1 cellular context compared by ENCODE assay signal in the genomic region with DNA sequence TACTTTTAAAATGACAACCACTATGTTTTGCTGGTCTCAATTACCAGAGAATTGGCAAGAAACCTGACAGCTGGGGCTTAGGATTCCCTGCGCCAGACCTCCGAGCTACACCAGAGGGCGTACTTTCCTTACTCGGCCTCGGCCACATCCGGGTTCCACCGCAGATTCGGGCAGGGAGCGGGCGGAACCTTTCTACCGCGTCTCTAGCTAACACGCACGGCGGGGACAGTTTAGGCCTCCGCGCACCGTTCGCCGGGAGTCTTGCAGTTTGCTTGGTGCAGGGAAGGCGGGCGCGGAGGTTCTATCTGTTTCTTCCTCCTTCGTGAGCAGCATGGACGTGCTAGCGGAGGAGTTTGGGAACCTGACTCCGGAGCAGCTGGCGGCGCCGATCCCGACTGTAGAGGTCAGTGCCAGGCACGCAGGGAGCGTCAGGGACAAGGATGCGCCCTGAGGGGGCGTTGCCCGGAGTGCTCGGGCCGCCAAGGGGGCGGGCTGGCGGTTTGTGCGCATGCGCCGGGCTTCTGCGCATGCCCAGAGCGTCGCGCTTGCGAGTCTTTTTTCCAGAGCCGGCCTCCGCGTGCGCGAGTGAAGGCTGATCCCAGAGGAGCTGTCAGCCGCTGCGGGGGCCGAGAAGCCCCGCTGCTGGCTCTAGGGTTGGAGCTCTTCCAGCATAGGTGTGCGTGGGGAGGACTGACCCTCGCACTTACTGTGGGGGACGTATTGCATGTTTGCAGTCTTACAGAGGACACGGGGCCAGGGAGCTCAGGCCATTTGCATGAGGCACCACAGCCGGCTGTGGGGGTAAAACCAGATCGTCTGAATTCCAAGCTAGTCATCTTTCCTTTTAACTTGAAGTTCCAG.
TF ChIP-seq lines count a peak whose summit lies in the region.

TSS of gene POLR3B (plus strand) at position 200 of the 861 bp plus-strand sequence. CDS start at position 332, 132 bp downstream.

TF ChIP-seq in GM12878, 131 proteins besides CTCF, POLR2A, EP300 and RAD21 (continued from another document and continues in another):
- TF ChIP-seq ZBTB40 (IDR thresholded peaks at IDR 0.05; ENCODE audit: borderline replicate concordance) (peak; percentile 96), ZSCAN29 (IDR thresholded peaks at IDR 0.05) (peak; percentile 72; the same call in 1 of the 2 replicates), TCF3 (IDR thresholded peaks at IDR 0.05; ENCODE audit: borderline replicate concordance, insufficient read depth, low read depth, low read length) (no peak; the same call in 1 of the 2 replicates), CHD2 (IDR thresholded peaks at IDR 0.05; ENCODE audit: borderline replicate concordance, low read depth, low read length) (peak; percentile 83), DPF2 (IDR thresholded peaks at IDR 0.05) (peak; percentile 48; the same call in 1 of the 2 replicates), SIX5 (IDR thresholded peaks at IDR 0.05; ENCODE audit: low read depth, low read length, severe bottlenecking) (peak; percentile 59), MYC (IDR thresholded peaks at IDR 0.05; ENCODE audit: insufficient read depth, insufficient read length, insufficient replicate concordance, low read length, severe bottlenecking) (no peak), ZNF592 (IDR thresholded peaks at IDR 0.05) (0 out of 2 replicates have a peak, but pooled peaks have one; percentile 48), CHD1 (IDR thresholded peaks at IDR 0.05; ENCODE audit: low read depth, low read length) (no peak), WRNIP1 (IDR thresholded peaks at IDR 0.05; ENCODE audit: borderline replicate concordance, low read depth, low read length) (peak; percentile 97; the same call in 1 of the 2 replicates), ZBED1 (IDR thresholded peaks at IDR 0.05; ENCODE audit: borderline replicate concordance) (0 out of 2 replicates have a peak, but pooled peaks have one; percentile 73), SREBF2 (IDR thresholded peaks at IDR 0.05; ENCODE audit: low read length) (peak; percentile 56; the same call in 1 of the 2 replicates), ATF2 (IDR thresholded peaks at IDR 0.05; ENCODE audit: low read length) (no peak), CBX5 (IDR thresholded peaks at IDR 0.05; ENCODE audit: low read depth) (peak; percentile 87; the same call in 1 of the 2 replicates), BCL11A (IDR thresholded peaks at IDR 0.05; ENCODE audit: low read depth, low read length) (no peak), RB1 (IDR thresholded peaks at IDR 0.05; ENCODE audit: borderline replicate concordance) (peak; percentile 78; the same call in 1 of the 2 replicates), KAT2A (conservative IDR thresholded peaks at IDR 0.05; ENCODE audit: control insufficient read depth, low read depth, low read length) (no peak), POU2F2 (IDR thresholded peaks at IDR 0.05; ENCODE audit: borderline replicate concordance, low read depth, low read length) (peak; percentile 90), CEBPZ (IDR thresholded peaks at IDR 0.05; ENCODE audit: low read depth, low read length) (no peak), YBX1 (IDR thresholded peaks at IDR 0.05) (no peak), ZNF384 (IDR thresholded peaks at IDR 0.05; ENCODE audit: borderline replicate concordance, low read depth, low read length) (0 out of 2 replicates have a peak, but pooled peaks have one; percentile 26)
- TF ChIP-seq, protein P1, sequence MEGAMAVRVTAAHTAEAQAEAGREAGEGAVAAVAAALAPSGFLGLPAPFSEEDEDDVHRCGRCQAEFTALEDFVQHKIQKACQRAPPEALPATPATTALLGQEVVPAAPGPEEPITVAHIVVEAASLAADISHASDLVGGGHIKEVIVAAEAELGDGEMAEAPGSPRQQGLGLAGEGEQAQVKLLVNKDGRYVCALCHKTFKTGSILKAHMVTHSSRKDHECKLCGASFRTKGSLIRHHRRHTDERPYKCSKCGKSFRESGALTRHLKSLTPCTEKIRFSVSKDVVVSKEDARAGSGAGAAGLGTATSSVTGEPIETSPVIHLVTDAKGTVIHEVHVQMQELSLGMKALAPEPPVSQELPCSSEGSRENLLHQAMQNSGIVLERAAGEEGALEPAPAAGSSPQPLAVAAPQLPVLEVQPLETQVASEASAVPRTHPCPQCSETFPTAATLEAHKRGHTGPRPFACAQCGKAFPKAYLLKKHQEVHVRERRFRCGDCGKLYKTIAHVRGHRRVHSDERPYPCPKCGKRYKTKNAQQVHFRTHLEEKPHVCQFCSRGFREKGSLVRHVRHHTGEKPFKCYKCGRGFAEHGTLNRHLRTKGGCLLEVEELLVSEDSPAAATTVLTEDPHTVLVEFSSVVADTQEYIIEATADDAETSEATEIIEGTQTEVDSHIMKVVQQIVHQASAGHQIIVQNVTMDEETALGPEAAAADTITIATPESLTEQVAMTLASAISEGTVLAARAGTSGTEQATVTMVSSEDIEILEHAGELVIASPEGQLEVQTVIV (IDR thresholded peaks at IDR 0.05; ENCODE audit: borderline replicate concordance, partially characterized antibody): peak; percentile 37
- TF ChIP-seq, protein P2, sequence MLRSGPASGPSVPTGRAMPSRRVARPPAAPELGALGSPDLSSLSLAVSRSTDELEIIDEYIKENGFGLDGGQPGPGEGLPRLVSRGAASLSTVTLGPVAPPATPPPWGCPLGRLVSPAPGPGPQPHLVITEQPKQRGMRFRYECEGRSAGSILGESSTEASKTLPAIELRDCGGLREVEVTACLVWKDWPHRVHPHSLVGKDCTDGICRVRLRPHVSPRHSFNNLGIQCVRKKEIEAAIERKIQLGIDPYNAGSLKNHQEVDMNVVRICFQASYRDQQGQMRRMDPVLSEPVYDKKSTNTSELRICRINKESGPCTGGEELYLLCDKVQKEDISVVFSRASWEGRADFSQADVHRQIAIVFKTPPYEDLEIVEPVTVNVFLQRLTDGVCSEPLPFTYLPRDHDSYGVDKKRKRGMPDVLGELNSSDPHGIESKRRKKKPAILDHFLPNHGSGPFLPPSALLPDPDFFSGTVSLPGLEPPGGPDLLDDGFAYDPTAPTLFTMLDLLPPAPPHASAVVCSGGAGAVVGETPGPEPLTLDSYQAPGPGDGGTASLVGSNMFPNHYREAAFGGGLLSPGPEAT (IDR thresholded peaks at IDR 0.05; ENCODE audit: low read depth): peak; percentile 94
